ENCODE assay signal across 13 cellular contexts in the genomic region with DNA sequence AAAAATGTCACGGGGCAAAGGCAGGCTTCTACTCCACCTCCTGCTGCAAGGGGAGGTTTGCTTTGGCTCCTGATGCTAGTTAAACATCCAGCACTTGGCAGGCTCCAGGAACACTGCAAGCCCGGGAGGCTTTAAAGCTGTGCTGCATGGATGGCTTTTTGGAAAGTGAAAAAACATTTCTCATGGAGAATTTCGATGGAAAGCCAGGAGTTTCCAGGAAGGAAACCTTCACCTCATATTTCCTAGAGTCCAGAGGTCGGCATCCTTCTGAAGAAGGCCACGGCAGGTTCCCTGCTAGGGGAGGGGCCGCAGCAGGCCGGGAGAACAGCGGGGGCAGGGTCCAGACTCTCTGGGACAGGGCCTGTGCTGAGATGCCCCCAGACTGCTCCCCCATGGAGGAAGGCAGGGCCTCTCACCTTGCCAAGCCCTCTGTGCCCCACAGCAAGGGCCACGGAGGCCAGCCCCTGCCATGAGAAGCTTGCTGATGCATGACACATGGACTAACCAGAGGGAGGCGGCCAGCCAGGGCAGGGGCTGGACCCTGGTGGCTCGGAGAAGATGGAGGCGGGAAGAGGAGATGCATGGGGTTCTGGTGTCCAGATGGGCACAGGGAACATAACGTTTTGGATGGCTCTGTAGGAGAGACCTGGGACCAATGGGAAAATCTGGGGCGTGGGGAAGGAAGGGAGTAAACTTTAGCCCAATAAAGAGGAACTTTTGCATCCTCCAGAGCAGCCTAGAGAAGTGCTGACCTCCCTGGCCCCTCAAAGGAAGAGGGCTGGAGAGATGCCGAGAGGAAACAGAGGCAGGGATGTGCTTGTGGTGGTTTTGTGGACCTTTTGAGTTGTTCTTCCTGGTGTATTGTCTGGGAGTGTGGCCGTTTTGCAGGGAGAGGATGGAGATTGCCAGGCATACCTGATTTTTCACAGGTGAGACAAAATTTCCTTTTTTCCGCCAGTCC. TPM values are rescaled to one million over a fixed set of nuclear protein-coding genes. Genes with fewer than 3 reads are reported as not detected.
DNase-seq lines count a peak whose midpoint lies in the region; ATAC-seq and TF ChIP-seq lines count a peak whose summit lies in the region.
"Had no signal": no experiment of that assay in that cellular context is flagged by ENCODE, and none has a peak within 500 bp of the region (broad histone marks: within the 10 kb centered on the region; RNA-seq: fewer than 3 reads in every experiment).

No MANE protein-coding gene starts in this region.

- in situ Hi-C loops in GM18951 (cut with MboI; ENCODE audit: low sequenced_read_pairs, unreplicated experiment) = no loop called here
- in situ Hi-C loops in KBM-7 (cut with MboI; ENCODE audit: low pct_unique_long_range_greater_than_20kb, low sequenced_read_pairs) = no loop called here

- no peak overlapping the region for H3K4me3 Mint-ChIP-seq in activated T-helper 17 cell treated with anti-CD3 and anti-CD28 coated beads, Interleukin-2, amount 50 U/mL, for 72 hours
- H3K4me3 Mint-ChIP-seq: stimulated activated naive CD8-positive, alpha-beta T cell treated with anti-CD3 and anti-CD28 coated beads, Interleukin-15, amount 100 ng/mL, for 72 hours had no signal

- H3K4me1 Mint-ChIP-seq in activated T-helper 17 cell treated with anti-CD3 and anti-CD28 coated beads, Interleukin-2, amount 50 U/mL, for 72 hours = peaks cover 40% of the 10 kb centered on the region

- no peak for TF ChIP-seq CTCF in heart left ventricle (IDR thresholded peaks at IDR 0.05)

- H3K27me3 ChIP-seq in heart left ventricle = no peaks in the 10 kb centered on the region

- peaks cover 3 to 81% (median 49%) of the 10 kb centered on the region in 12 donors for H3K4me1 ChIP-seq in heart left ventricle

- H3K4me3 ChIP-seq in heart left ventricle = no peak overlapping the region

- peaks cover 5% of the 10 kb centered on the region for H3K9me3 Mint-ChIP-seq in activated T-helper 17 cell treated with anti-CD3 and anti-CD28 coated beads, Interleukin-2, amount 50 U/mL, for 72 hours
- H3K9me3 Mint-ChIP-seq: stimulated activated naive CD8-positive, alpha-beta T cell treated with anti-CD3 and anti-CD28 coated beads, Interleukin-15, amount 100 ng/mL, for 72 hours had no signal

- TF ChIP-seq POLR2A in GM18951 (IDR thresholded peaks at IDR 0.05; ENCODE audit: extremely low read depth, insufficient read depth, insufficient read length) (peak; percentile 28), heart left ventricle (IDR thresholded peaks at IDR 0.05) (no peak)

- peak overlapping the region; percentile 59 for H3K27ac Mint-ChIP-seq in activated T-helper 17 cell treated with anti-CD3 and anti-CD28 coated beads, Interleukin-2, amount 50 U/mL, for 72 hours

- ATAC-seq in activated T-helper 17 cell treated with anti-CD3 and anti-CD28 coated beads, Interleukin-2, amount 50 U/mL, for 72 hours (replicated peaks) = no peak
- peak in 3 of 4 donors; percentile 36 to 59 (median 38) for ATAC-seq in heart left ventricle
- peak; percentile 77 for ATAC-seq in sciatic nerve
- no peak for ATAC-seq in GM18517 (IDR thresholded peaks at IDR 0.05; ENCODE audit: unreplicated experiment)
- ATAC-seq: stimulated activated naive CD8-positive, alpha-beta T cell treated with anti-CD3 and anti-CD28 coated beads, Interleukin-15, amount 100 ng/mL, for 72 hours had no signal

- peaks cover 0 to 68% (median 17%) of the 10 kb centered on the region in 9 donors for H3K36me3 ChIP-seq in heart left ventricle

- peaks cover 94% of the 10 kb centered on the region for H3K36me3 Mint-ChIP-seq in activated T-helper 17 cell treated with anti-CD3 and anti-CD28 coated beads, Interleukin-2, amount 50 U/mL, for 72 hours (ENCODE audit: low read depth)

- peak in 2 of 5 donors; percentile 47 for DNase-seq in heart left ventricle
- DNase-seq in sciatic nerve (ENCODE audit: low spot score) = no peak
- DNase-seq in GDM1 (lab: John Stamatoyannopoulos, UW) = no peak
- no peak for DNase-seq in KBM-7
- no peak for DNase-seq in NAMALWA (ENCODE audit: low spot score)
- DNase-seq: head of caudate nucleus; mesendoderm; NCI-H2107; stimulated activated CD4-positive, alpha-beta T cell treated with anti-CD3 and anti-CD28 coated beads, Interleukin-4, amount 100 ng/mL, for 1 hour; stimulated activated naive CD8-positive, alpha-beta T cell treated with anti-CD3 and anti-CD28 coated beads, Interleukin-15, amount 100 ng/mL, for 72 hours had no signal

- no peaks in the 10 kb centered on the region for H3K27me3 Mint-ChIP-seq in activated T-helper 17 cell treated with anti-CD3 and anti-CD28 coated beads, Interleukin-2, amount 50 U/mL, for 72 hours

- 50 to 63% (median 54%) methylated on average over 17 of the region's 17 CpGs for WGBS in heart left ventricle, 4 donors

- peak overlapping the region; percentile 34 to 91 (median 63) for H3K27ac ChIP-seq in heart left ventricle

- H3K9me3 ChIP-seq in heart left ventricle = no peaks in the 10 kb centered on the region

- intact Hi-C loops in heart left ventricle (cut with DNase I) (no loop called here), sciatic nerve (cut with DNase I) (no loop called here)

RNA-seq across cellular contexts. Expression of gene CTSH, which starts 10.5 kb away (rescaled TPM):
- total RNA-seq in activated T-helper 17 cell treated with anti-CD3 and anti-CD28 coated beads, Interleukin-2, amount 50 U/mL, for 72 hours = 100 to 1,000 TPM; 306 to 503 TPM
- 100 to 1,000 TPM in 4 of 9 donors, 10 to 100 TPM in 5; 27.8 to 165 (median 93.5) TPM for total RNA-seq in heart left ventricle
- polyA plus RNA-seq in heart left ventricle = 10 to 100 TPM; 66.7 to 82.4 TPM
- total RNA-seq in sciatic nerve = 81.6 TPM

Comparison
In these comparisons a context has a peak if more than half of its experiments do, and no peak if none do; other contexts are left out.
1. ATAC-seq: peak in heart left ventricle (3 of 4) and sciatic nerve (single experiment); none in activated T-helper 17 cell treated with anti-CD3 and anti-CD28 coated beads, Interleukin-2, amount 50 U/mL, for 72 hours (single experiment) and GM18517 (single experiment).